8 cellular contexts compared by ENCODE assay signal in genomic region chr17:30667552-30668371, GRCh38.
DNase-seq lines count a peak whose midpoint lies in the region; FAIRE-seq and TF ChIP-seq lines count a peak whose summit lies in the region.
"Not testable (repeated sequence)": the region's sequence is repeated elsewhere in the genome, so short reads cannot be mapped to it uniquely, and the experiment has no call there.

No MANE protein-coding gene starts in this region.

- H3K9me3 ChIP-seq in keratinocyte (ENCODE audit: control insufficient read depth, low read depth, low read length); tibial nerve: not testable (repeated sequence)

- peak; percentile 31 for DNase-seq in DMS114 treated with DMSO at 0.1 percent for 48 hours (lab: John Stamatoyannopoulos, UW; ENCODE audit: unreplicated experiment)
- peak; percentile 19 for DNase-seq in NCI-H1105 (lab: John Stamatoyannopoulos, UW)
- DNase-seq in RPMI7951 (ENCODE audit: low read depth): peak; percentile 81
- DNase-seq in activated naive CD8-positive, alpha-beta T cell treated with anti-CD3 and anti-CD28 coated beads for 36 hours; epithelial cell of proximal tubule (ENCODE audit: low read depth); osteocyte (ENCODE audit: extremely low spot score, unreplicated experiment): not testable (repeated sequence)
- peak; percentile 1 for DNase-seq in keratinocyte (ENCODE audit: low read depth, low spot score)
- DNase-seq in tibial nerve (ENCODE audit: low spot score in 2 of 2): peak; percentile 21 to 41

- not testable (repeated sequence) for H3K79me2 ChIP-seq in keratinocyte (ENCODE audit: control insufficient read depth, insufficient read depth, low read length)

- H4K20me1 ChIP-seq in keratinocyte (ENCODE audit: control insufficient read depth, extremely low read depth, insufficient read depth, low read length): not testable (repeated sequence)

- H3K27me3 Mint-ChIP-seq in activated naive CD8-positive, alpha-beta T cell treated with anti-CD3 and anti-CD28 coated beads for 36 hours; osteocyte (ENCODE audit: unreplicated experiment): not testable (repeated sequence)

- H3K27ac Mint-ChIP-seq in activated naive CD8-positive, alpha-beta T cell treated with anti-CD3 and anti-CD28 coated beads for 36 hours: peak overlapping the region; percentile 54
- not testable (repeated sequence) for H3K27ac Mint-ChIP-seq in osteocyte (ENCODE audit: unreplicated experiment)

- peak overlapping the region; percentile 37 for H2AFZ ChIP-seq in keratinocyte (ENCODE audit: control insufficient read depth, low read length)

- not testable (repeated sequence) for H3K9me3 Mint-ChIP-seq in activated naive CD8-positive, alpha-beta T cell treated with anti-CD3 and anti-CD28 coated beads for 36 hours; osteocyte (ENCODE audit: unreplicated experiment)

- WGBS in tibial nerve, 2 donors: 0 to 1% methylated on average over 7 to 35 of the region's 41 CpGs

- H3K4me2 ChIP-seq in keratinocyte (ENCODE audit: control insufficient read depth, extremely low read depth, insufficient read depth, low read depth, low read length): not testable (repeated sequence)

- TF ChIP-seq EP300 in tibial nerve (IDR thresholded peaks at IDR 0.05): not testable (repeated sequence)

- H3K9me1 ChIP-seq in keratinocyte (ENCODE audit: control insufficient read depth, extremely low read depth, insufficient read depth, low read length): not testable (repeated sequence)

- H3K4me3 ChIP-seq in epithelial cell of proximal tubule (ENCODE audit: low read depth, low read length) (peak overlapping the region; percentile 51), keratinocyte (ENCODE audit: control insufficient read depth in 2 of 3, extremely low read depth in 1 of 3, insufficient read depth in 2 of 3, low read depth in 1 of 3, low read length in 3 of 3) (peak overlapping the region in 1 of 3 experiments; percentile 26), tibial nerve (peak overlapping the region; percentile 37 to 58 (median 52))

- not testable (repeated sequence) for H3K36me3 Mint-ChIP-seq in activated naive CD8-positive, alpha-beta T cell treated with anti-CD3 and anti-CD28 coated beads for 36 hours; osteocyte (ENCODE audit: unreplicated experiment)

- H3K4me1 Mint-ChIP-seq in activated naive CD8-positive, alpha-beta T cell treated with anti-CD3 and anti-CD28 coated beads for 36 hours; osteocyte (ENCODE audit: unreplicated experiment): not testable (repeated sequence)

- dilution Hi-C loops in keratinocyte (cut with MboI; ENCODE audit: extremely low pct_ligation_motif_present, low sequenced_read_pairs): not testable (repeated sequence)

- FAIRE-seq in keratinocyte (lab: Jason Lieb, UNC): not testable (repeated sequence)

- not testable (repeated sequence) for TF ChIP-seq POLR2A in tibial nerve (IDR thresholded peaks at IDR 0.05)

- TF ChIP-seq CTCF in epithelial cell of proximal tubule (conservative IDR thresholded peaks at IDR 0.05; ENCODE audit: low read depth, low read length); keratinocyte (optimal IDR thresholded peaks at IDR 0.05 in 1 of 3, IDR thresholded peaks at IDR 0.05 in 1 of 3, conservative IDR thresholded peaks at IDR 0.05 in 1 of 3; ENCODE audit: extremely low read depth in 1 of 3, insufficient read depth in 2 of 3, low read length in 3 of 3); osteocyte (IDR thresholded peaks at IDR 0.05); tibial nerve (IDR thresholded peaks at IDR 0.05): not testable (repeated sequence)

- H3K4me3 Mint-ChIP-seq in activated naive CD8-positive, alpha-beta T cell treated with anti-CD3 and anti-CD28 coated beads for 36 hours: peak overlapping the region; percentile 54
- H3K4me3 Mint-ChIP-seq in osteocyte (ENCODE audit: unreplicated experiment): peak overlapping the region; percentile 57

- H3K36me3 ChIP-seq in keratinocyte (ENCODE audit: control insufficient read depth in 2 of 2, extremely low read depth in 1 of 2, insufficient read depth in 2 of 2, low read length in 2 of 2); tibial nerve: not testable (repeated sequence)

- H3K27me3 ChIP-seq in keratinocyte (ENCODE audit: control insufficient read depth, extremely low read depth, insufficient read depth, low read length); tibial nerve: not testable (repeated sequence)

- not testable (repeated sequence) for H3K4me1 ChIP-seq in keratinocyte (ENCODE audit: control insufficient read depth, extremely low read depth, insufficient read depth, low read length); tibial nerve

- H3K9ac ChIP-seq in keratinocyte (ENCODE audit: control insufficient read depth, extremely low read depth, insufficient read depth, low read length): not testable (repeated sequence)

- H3K27ac ChIP-seq in keratinocyte (ENCODE audit: control insufficient read depth, insufficient read depth, low read length); tibial nerve: not testable (repeated sequence)
